Comparison of ENCODE assay signal across 13 cellular contexts in the genomic region with DNA sequence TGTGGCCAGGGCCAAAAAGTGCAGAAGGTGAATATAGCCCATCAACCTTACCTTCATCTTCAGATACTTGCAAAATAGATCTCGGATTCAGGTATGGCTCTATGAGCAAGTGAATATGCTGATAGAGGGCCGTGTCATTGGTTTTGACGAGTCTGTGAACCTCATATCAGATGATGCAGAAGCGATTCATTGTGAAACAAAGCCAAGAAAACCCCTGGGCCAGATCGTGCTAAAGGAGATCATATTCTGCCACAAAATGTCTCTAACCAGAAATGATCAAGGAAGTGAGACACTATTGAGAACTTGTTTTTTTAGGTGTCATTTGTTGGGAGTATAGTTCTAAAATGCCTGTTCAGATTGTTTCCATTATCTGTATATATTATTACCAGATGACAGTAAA. TPM values are rescaled to one million over a fixed set of nuclear protein-coding genes. Genes with fewer than 3 reads are reported as not detected.
A peak's percentile ranks its signal among the peaks of the same experiment; 100 is the strongest.
DNase-seq lines count a peak whose midpoint lies in the region; ATAC-seq and TF ChIP-seq lines count a peak whose summit lies in the region.
"Had no signal": no experiment of that assay in that cellular context is flagged by ENCODE, and none has a peak within 500 bp of the region (broad histone marks: within the 10 kb centered on the region; RNA-seq: fewer than 3 reads in every experiment).

No MANE protein-coding gene starts in this region.

- H3K4me1 ChIP-seq in uterus = no peaks in the 10 kb centered on the region
- H3K4me1 ChIP-seq: esophagus muscularis mucosa had no signal

- TF ChIP-seq CTCF in uterus (IDR thresholded peaks at IDR 0.05) = no peak
- no peak for TF ChIP-seq CTCF in mesothelial cell of epicardium (IDR thresholded peaks at IDR 0.05; ENCODE audit: unreplicated experiment)

- H3K27ac ChIP-seq in uterus = no peak overlapping the region
- H3K27ac ChIP-seq: esophagus muscularis mucosa had no signal

- peak; percentile 15 to 43 for DNase-seq in activated CD4-positive, alpha-beta T cell treated with anti-CD3 and anti-CD28 coated beads, Interleukin-2, amount 50 U/mL, for 48 hours
- no peak for DNase-seq in activated CD4-positive, alpha-beta T cell treated with anti-CD3 and anti-CD28 coated beads, Interleukin-2, amount 10 ng/mL, durations not matched to agents 7 days and 5 days
- peak; percentile 18 to 26 for DNase-seq in stimulated activated CD4-positive, alpha-beta T cell treated with anti-CD3 and anti-CD28 coated beads, Interleukin-2, amount 100 ng/mL, for 48 hours
- DNase-seq in uterus = no peak
- DNase-seq in cerebellum (ENCODE audit: low spot score) = no peak
- DNase-seq in mesothelial cell of epicardium (ENCODE audit: low spot score in 2 of 2, unreplicated experiment in 2 of 2) = no peak
- DNase-seq: anterior cingulate cortex, NCI-H446 treated with DMSO at 0.1 percent for 48 hours, right cardiac atrium, substantia nigra had no signal

- H3K27me3 ChIP-seq in uterus = peaks cover 0 to 3% of the 10 kb centered on the region in 2 donors
- H3K27me3 ChIP-seq: esophagus muscularis mucosa had no signal

- no peaks in the 10 kb centered on the region for H3K9me3 Mint-ChIP-seq in activated CD4-positive, alpha-beta T cell treated with anti-CD3 and anti-CD28 coated beads, Interleukin-2, amount 10 ng/mL, durations not matched to agents 7 days and 5 days
- no peaks in the 10 kb centered on the region for H3K9me3 Mint-ChIP-seq in mesothelial cell of epicardium

- no peaks in the 10 kb centered on the region for H3K36me3 ChIP-seq in uterus

- intact Hi-C loops in uterus (cut with DNase I; ENCODE audit: low total_unique reads) = no loop called here

- no peaks in the 10 kb centered on the region for H3K9me3 ChIP-seq in uterus
- H3K9me3 ChIP-seq: esophagus muscularis mucosa had no signal

- H3K4me1 Mint-ChIP-seq in activated CD4-positive, alpha-beta T cell treated with anti-CD3 and anti-CD28 coated beads, Interleukin-2, amount 10 ng/mL, durations not matched to agents 7 days and 5 days = peaks cover 9% of the 10 kb centered on the region
- peaks cover 2% of the 10 kb centered on the region for H3K4me1 Mint-ChIP-seq in mesothelial cell of epicardium

- H3K27me3 Mint-ChIP-seq in activated CD4-positive, alpha-beta T cell treated with anti-CD3 and anti-CD28 coated beads, Interleukin-2, amount 10 ng/mL, durations not matched to agents 7 days and 5 days = no peaks in the 10 kb centered on the region
- H3K27me3 Mint-ChIP-seq in mesothelial cell of epicardium (ENCODE audit: low read depth) = no peaks in the 10 kb centered on the region

- no peak for TF ChIP-seq POLR2A in uterus (IDR thresholded peaks at IDR 0.05)

- no peak overlapping the region for H3K4me3 ChIP-seq in uterus
- H3K4me3 ChIP-seq: esophagus muscularis mucosa had no signal

- ATAC-seq in GM21528 (IDR thresholded peaks at IDR 0.05; ENCODE audit: low FRiP score, unreplicated experiment) = peak; percentile 91
- ATAC-seq in HG03175 (IDR thresholded peaks at IDR 0.05; ENCODE audit: unreplicated experiment) = peak; percentile 98
- ATAC-seq: right cardiac atrium had no signal

- CTCF ChIA-PET in activated CD4-positive, alpha-beta T cell treated with anti-CD3 and anti-CD28 coated beads, Interleukin-2, amount 10 ng/mL, durations not matched to agents 7 days and 5 days (lab: Charles Lee) = no interaction called here

- no peak overlapping the region for H3K27ac Mint-ChIP-seq in activated CD4-positive, alpha-beta T cell treated with anti-CD3 and anti-CD28 coated beads, Interleukin-2, amount 10 ng/mL, durations not matched to agents 7 days and 5 days
- H3K27ac Mint-ChIP-seq in mesothelial cell of epicardium = no peak overlapping the region

- no peak overlapping the region for H3K4me3 Mint-ChIP-seq in activated CD4-positive, alpha-beta T cell treated with anti-CD3 and anti-CD28 coated beads, Interleukin-2, amount 10 ng/mL, durations not matched to agents 7 days and 5 days
- H3K4me3 Mint-ChIP-seq in mesothelial cell of epicardium = no peak overlapping the region

- POLR2A ChIA-PET in activated CD4-positive, alpha-beta T cell treated with anti-CD3 and anti-CD28 coated beads, Interleukin-2, amount 10 ng/mL, durations not matched to agents 7 days and 5 days (lab: Charles Lee) = no interaction called here

- H3K36me3 Mint-ChIP-seq in activated CD4-positive, alpha-beta T cell treated with anti-CD3 and anti-CD28 coated beads, Interleukin-2, amount 10 ng/mL, durations not matched to agents 7 days and 5 days (ENCODE audit: low read depth) = peaks cover 18% of the 10 kb centered on the region
- peaks cover 10% of the 10 kb centered on the region for H3K36me3 Mint-ChIP-seq in mesothelial cell of epicardium

RNA-seq across cellular contexts. Expression of a gene that starts 48.3 kb away (rescaled TPM):
- 10 to 100 TPM; 28.2 to 31.4 TPM for total RNA-seq in activated CD4-positive, alpha-beta T cell treated with anti-CD3 and anti-CD28 coated beads, Interleukin-2, amount 10 ng/mL, durations not matched to agents 7 days and 5 days
- 10 to 100 TPM in 3 of 4 donors, 1 to 10 TPM in 1; 9.5 to 23.4 (median 17.7) TPM for total RNA-seq in uterus
- 12.9 TPM for total RNA-seq in cerebellum
- 23.4 to 26.0 TPM (median 25.5 TPM) in 3 replicates for total RNA-seq in mesothelial cell of epicardium

Comparison
In these comparisons a context has a peak if more than half of its experiments do, and no peak if none do; other contexts are left out.
1. DNase-seq: peak in activated CD4-positive, alpha-beta T cell treated with anti-CD3 and anti-CD28 coated beads, Interleukin-2, amount 50 U/mL, for 48 hours (2 of 2) and stimulated activated CD4-positive, alpha-beta T cell treated with anti-CD3 and anti-CD28 coated beads, Interleukin-2, amount 100 ng/mL, for 48 hours (2 of 2); none in activated CD4-positive, alpha-beta T cell treated with anti-CD3 and anti-CD28 coated beads, Interleukin-2, amount 10 ng/mL, durations not matched to agents 7 days and 5 days (single experiment), uterus (0 of 2), cerebellum (single experiment) and mesothelial cell of epicardium (0 of 2).